Comparison of ENCODE assay signal across 1 cellular context in genomic region chr4:183252959-183253358, GRCh38.
TF ChIP-seq lines count a peak whose summit lies in the region.

No MANE protein-coding gene starts in this region.

TF ChIP-seq in liver, 16 proteins besides CTCF, POLR2A, EP300 and RAD21 (continued from another document):
- no peak for TF ChIP-seq MAX (IDR thresholded peaks at IDR 0.05)
- no peak for TF ChIP-seq HNF4G (IDR thresholded peaks at IDR 0.05)
- no peak for TF ChIP-seq RXRA (IDR thresholded peaks at IDR 0.05)
- TF ChIP-seq TAF1 (conservative IDR thresholded peaks at IDR 0.05), result no peak
- TF ChIP-seq YY1 (IDR thresholded peaks at IDR 0.05), result no peak
- no peak for TF ChIP-seq EGR1 (IDR thresholded peaks at IDR 0.05; ENCODE audit: low read depth in 2 of 2)
- TF ChIP-seq REST (IDR thresholded peaks at IDR 0.05), result no peak
- TF ChIP-seq SP1 (IDR thresholded peaks at IDR 0.05), result no peak
- no peak for TF ChIP-seq FOXA2 (IDR thresholded peaks at IDR 0.05)
- TF ChIP-seq JUND (IDR thresholded peaks at IDR 0.05), result no peak
- no peak for TF ChIP-seq FOXA1 (IDR thresholded peaks at IDR 0.05)
- TF ChIP-seq ATF3 (IDR thresholded peaks at IDR 0.05), result no peak
- TF ChIP-seq HNF4A (conservative IDR thresholded peaks at IDR 0.05), result no peak
